In the genomic region with DNA sequence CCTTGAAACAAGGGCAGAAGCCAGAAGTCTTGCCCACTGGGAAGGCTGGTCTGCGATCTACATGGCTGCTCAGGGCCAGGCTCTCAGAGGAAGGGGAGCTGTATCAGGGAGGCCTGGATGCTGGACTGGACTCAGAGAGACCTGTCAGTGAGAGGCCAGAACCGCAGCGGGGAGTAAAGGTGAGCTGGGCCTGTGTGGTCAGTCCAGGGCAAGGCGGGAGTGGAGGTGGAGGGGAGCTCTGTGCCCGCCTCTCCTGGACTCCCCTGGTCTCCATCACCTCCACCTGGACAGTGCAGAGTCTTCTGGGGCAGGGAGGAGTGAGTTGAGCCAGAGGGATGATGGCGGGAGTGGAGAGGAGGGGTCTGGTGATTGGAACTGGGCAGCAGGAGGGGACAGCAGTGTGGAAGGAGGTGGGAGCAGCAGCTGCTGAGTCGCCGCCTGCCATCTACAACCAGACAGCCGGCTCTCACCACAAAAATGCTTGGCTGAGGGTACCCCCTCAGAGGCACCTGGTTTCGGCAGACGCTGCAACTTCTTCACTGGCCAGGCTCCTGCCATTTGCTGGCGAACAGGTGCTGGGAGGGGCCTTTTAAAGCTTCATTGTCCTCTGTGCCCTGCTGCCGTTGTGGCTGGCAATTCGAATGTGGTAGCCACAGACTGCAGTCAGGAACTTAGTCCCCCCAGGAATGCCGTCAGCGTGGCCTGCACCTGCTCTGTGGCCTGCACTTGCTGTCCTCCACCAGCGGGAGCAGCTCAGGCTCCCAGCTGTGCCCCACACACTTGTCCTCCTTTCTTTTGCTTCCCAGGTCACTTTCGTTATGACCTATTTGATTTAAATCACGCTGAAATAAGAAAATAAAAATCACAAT, we compare ENCODE assay signal across 8 cellular contexts. TPM values are rescaled to one million over a fixed set of nuclear protein-coding genes. Genes with fewer than 3 reads are reported as not detected.
DNase-seq lines count a peak whose midpoint lies in the region; ATAC-seq, FAIRE-seq and TF ChIP-seq lines count a peak whose summit lies in the region.

No MANE protein-coding gene starts in this region.

- no peak overlapping the region for H3K18ac ChIP-seq in IMR-90 (ENCODE audit: low read depth, low read length)

- peak overlapping the region; percentile 58 to 87 (median 68) for H3K4me3 Mint-ChIP-seq in brain

- peak overlapping the region; percentile 4 for H2AK9ac ChIP-seq in IMR-90 (replicated peaks; ENCODE audit: low read depth, low read length, poor library complexity)

- ATAC-seq in IMR-90 (ENCODE audit: low read depth), result no peak
- no peak for ATAC-seq in lung (ENCODE audit: insufficient read depth, low FRiP score)
- ATAC-seq in HG03280 (IDR thresholded peaks at IDR 0.05; ENCODE audit: unreplicated experiment), result no peak

- no peak for TF ChIP-seq RAD21 in IMR-90 (IDR thresholded peaks at IDR 0.05; ENCODE audit: low read length)

- no peak for TF ChIP-seq POLR2A in IMR-90 (IDR thresholded peaks at IDR 0.05; ENCODE audit: low read depth, low read length)
- TF ChIP-seq POLR2A in vagina (IDR thresholded peaks at IDR 0.05), result no peak
- no peak for TF ChIP-seq POLR2A in H54 (IDR thresholded peaks at IDR 0.05; ENCODE audit: low read depth, low read length)

- in situ Hi-C loops in IMR-90 (cut with MboI; ENCODE audit: low sequenced_read_pairs), result no loop called here

- peak overlapping the region; percentile 92 to 100 (median 97) for H3K27ac Mint-ChIP-seq in brain

- H2BK120ac ChIP-seq in IMR-90 (ENCODE audit: low read depth, low read length), result no peak overlapping the region

- H3K27ac ChIP-seq in 22Rv1, result no peak overlapping the region
- no peak overlapping the region for H3K27ac ChIP-seq in IMR-90 (ENCODE audit: insufficient read depth, low read length)
- H3K27ac ChIP-seq in lung (ENCODE audit: low read depth in 1 of 2, low read length in 1 of 2), result peak overlapping the region; percentile 57 to 99
- H3K27ac ChIP-seq in vagina, result peak overlapping the region; percentile 35
- no peak overlapping the region for H3K27ac ChIP-seq in colonic mucosa

- peaks cover 0 to 17% of the 10 kb centered on the region in 2 experiments; a peak in 3 of 4 replicates for H3K79me1 ChIP-seq in IMR-90 (ENCODE audit: low read depth in 1 of 2, low read length in 2 of 2)

- no peak overlapping the region for H4K91ac ChIP-seq in IMR-90 (ENCODE audit: insufficient read depth, low read depth, low read length)

- H3K9me3 ChIP-seq in IMR-90 (ENCODE audit: control insufficient read depth, insufficient read depth, low read length) (no peaks in the 10 kb centered on the region), lung (ENCODE audit: control insufficient read depth in 2 of 2, insufficient read depth in 1 of 2, low read length in 1 of 2) (no peaks in the 10 kb centered on the region), vagina (no peaks in the 10 kb centered on the region), colonic mucosa (no peaks in the 10 kb centered on the region)

- H3K23ac ChIP-seq in IMR-90 (ENCODE audit: low read depth, low read length), result no peak overlapping the region

- TF ChIP-seq CTCF in 22Rv1 (IDR thresholded peaks at IDR 0.05) (peak; percentile 23), IMR-90 (conservative IDR thresholded peaks at IDR 0.05; ENCODE audit: low read depth, low read length) (no peak), brain (conservative IDR thresholded peaks at IDR 0.05) (no peak), lung (IDR thresholded peaks at IDR 0.05; ENCODE audit: control extremely low read depth, extremely low read depth) (no peak), vagina (IDR thresholded peaks at IDR 0.05) (no peak), colonic mucosa (IDR thresholded peaks at IDR 0.05) (no peak)

- peak overlapping the region; percentile 29 for H2AFZ ChIP-seq in IMR-90 (replicated peaks; ENCODE audit: low read length, poor library complexity)

- H2AK5ac ChIP-seq in IMR-90 (ENCODE audit: low read depth, low read length), result no peak overlapping the region

- H3K4ac ChIP-seq in IMR-90 (ENCODE audit: low read depth, low read length), result no peak overlapping the region; the same call in 1 of the 2 replicates

- H3K4me3 ChIP-seq in IMR-90 (ENCODE audit: insufficient read depth, low read depth, low read length) (no peak overlapping the region), lung (no peak overlapping the region), vagina (peak overlapping the region in 1 of 2 donors; percentile 8), colonic mucosa (no peak overlapping the region)

- DNase-seq in IMR-90 (no peak), lung (ENCODE audit: low spot score) (no peak), vagina (ENCODE audit: extremely low spot score in 2 of 2) (peak in 1 of 2 donors; percentile 80), colonic mucosa (no peak), H54 (ENCODE audit: insufficient read length, low spot score) (no peak)

- BruUV-seq in IMR-90 (replicated peaks; lab: Mats Ljungman, UMichigan), result no TSS peak

- POLR2A ChIA-PET in IMR-90 (lab: Charles Lee; ENCODE audit: unreplicated experiment), result no interaction called here

- H2BK15ac ChIP-seq in IMR-90 (ENCODE audit: low read depth, low read length), result no peak overlapping the region

- no peak overlapping the region for H3K14ac ChIP-seq in IMR-90 (replicated peaks; ENCODE audit: low read depth, low read length)

- no peak overlapping the region for H3K9ac ChIP-seq in IMR-90 (ENCODE audit: low read depth, low read length)
- peak overlapping the region in 1 of 2 donors; percentile 70 for H3K9ac ChIP-seq in colonic mucosa (ENCODE audit: low read depth in 2 of 2, low read length in 2 of 2)

- H4K8ac ChIP-seq in IMR-90 (ENCODE audit: low read depth in 2 of 2, low read length in 2 of 2), result no peak overlapping the region; a peak in 1 of 4 replicates

- no peaks in the 10 kb centered on the region for H3K9me3 Mint-ChIP-seq in brain

- no peaks in the 10 kb centered on the region for H4K20me1 ChIP-seq in IMR-90 (ENCODE audit: insufficient read depth, low read length)

- H3K4me1 ChIP-seq in IMR-90 (ENCODE audit: control insufficient read depth, insufficient read depth, low read length) (peaks cover 35% of the 10 kb centered on the region), lung (ENCODE audit: control insufficient read depth in 2 of 2, insufficient read depth in 2 of 2, low read length in 2 of 2) (peaks cover 21 to 30% of the 10 kb centered on the region in 2 donors), vagina (peaks cover 66% of the 10 kb centered on the region), colonic mucosa (peaks cover 4% of the 10 kb centered on the region)

- no peak overlapping the region for H3K4me2 ChIP-seq in IMR-90 (ENCODE audit: low read depth, low read length)

- no peak overlapping the region for H2BK20ac ChIP-seq in IMR-90 (ENCODE audit: low read depth, low read length)

- H2BK5ac ChIP-seq in IMR-90 (ENCODE audit: low read depth, low read length, poor library complexity, severe bottlenecking), result no peak overlapping the region

- intact Hi-C loops in IMR-90 (cut with micrococcal nuclease) (no loop called here), vagina (cut with DNase I) (no loop called here), colonic mucosa (cut with DNase I) (no loop called here)

- WGBS in IMR-90 (ENCODE audit: extremely low coverage in 2 of 2, insufficient read length in 1 of 2), 2 experiments, result 86% methylated on average over 5 of the region's 19 CpGs; no CpG with 5 or more reads in 1 of the 2 experiments
- 72 to 75% methylated on average over 19 of the region's 19 CpGs for WGBS in lung, 2 donors

- peaks cover 90% of the 10 kb centered on the region for H3K4me1 Mint-ChIP-seq in brain

- dilution Hi-C loops in IMR-90 (cut with HindIII; ENCODE audit: low sequenced_read_pairs, unreplicated experiment), result no loop called here

- no peak for FAIRE-seq in H54 (lab: Jason Lieb, UNC)

- CTCF ChIA-PET in IMR-90 (lab: Yijun Ruan, JAX), result interaction anchor here (0.8 to 1.3 kb wide), 3 partner anchors 16 to 30 kb away, joined by 3 to 7 read pairs (median 4); partner anchors contain the start of gene DEPP1

- H3K36me3 Mint-ChIP-seq in brain, result no peaks in the 10 kb centered on the region

- peaks cover 7% of the 10 kb centered on the region for H3K27me3 Mint-ChIP-seq in brain

- peaks cover 9% of the 10 kb centered on the region for H3K9me1 ChIP-seq in IMR-90 (ENCODE audit: insufficient read depth, low read length)

- no peaks in the 10 kb centered on the region for H3K27me3 ChIP-seq in IMR-90 (ENCODE audit: control insufficient read depth, insufficient read depth, low read length)
- H3K27me3 ChIP-seq in lung (ENCODE audit: control insufficient read depth, insufficient read depth), result no peaks in the 10 kb centered on the region
- no peaks in the 10 kb centered on the region for H3K27me3 ChIP-seq in vagina
- H3K27me3 ChIP-seq in colonic mucosa, result no peaks in the 10 kb centered on the region

- H3K36me3 ChIP-seq in IMR-90 (ENCODE audit: control insufficient read depth, insufficient read depth, low read length) (no peaks in the 10 kb centered on the region), lung (ENCODE audit: control insufficient read depth in 2 of 2, insufficient read depth in 2 of 2, low read length in 2 of 2) (no peaks in the 10 kb centered on the region), vagina (no peaks in the 10 kb centered on the region), colonic mucosa (no peaks in the 10 kb centered on the region)

- H4K5ac ChIP-seq in IMR-90 (ENCODE audit: low read depth, low read length), result no peak overlapping the region

- H3K56ac ChIP-seq in IMR-90 (ENCODE audit: extremely low read depth, insufficient read depth, low read length), result no peak overlapping the region

RNA-seq across cellular contexts. Expression of gene RASSF4, which starts 3.5 kb away (rescaled TPM):
- 5.9 and 6.1 TPM in 2 replicates for total RNA-seq in IMR-90 (2012; rRNA removed)
- polyA plus RNA-seq in IMR-90 (2012; rRNA removed), result 8.6 and 10.1 TPM in 2 replicates
- polyA plus RNA-seq in IMR-90 (2012; cell fraction: cytosol; rRNA removed), result 4.5 and 6.1 TPM in 2 replicates
- 46.1 and 53.0 TPM in 2 replicates for polyA plus RNA-seq in IMR-90 (2012; cell fraction: nucleus; rRNA removed; ENCODE audit: low replicate concordance)
- polyA plus RNA-seq in brain (ENCODE audit: insufficient read depth, low read depth, low replicate concordance), result 23.9 TPM
- total RNA-seq in lung, result 10 to 100 TPM; 38.8 to 44.3 TPM
- polyA plus RNA-seq in lung, result 10 to 100 TPM; 19.5 to 55.4 TPM
- total RNA-seq in vagina, result 29.2 TPM
- total RNA-seq in colonic mucosa, result 10 to 100 TPM; 13.1 to 19.9 TPM

RNA-seq across cellular contexts. Expression of gene DEPP1, which starts 15.5 kb away (rescaled TPM):
- total RNA-seq in IMR-90 (2012; rRNA removed) (11.7 and 13.6 TPM in 2 replicates), lung (100 to 1,000 TPM in 1 of 2 donors, 10 to 100 TPM in 1; 37.0 to 149 TPM), vagina (155 TPM), colonic mucosa (10 to 100 TPM; 11.1 to 20.2 TPM)
- polyA plus RNA-seq in IMR-90 (2012; rRNA removed) (19.7 and 30.0 TPM in 2 replicates), brain (ENCODE audit: insufficient read depth, low read depth, low replicate concordance) (33.5 TPM), lung (10 to 100 TPM; 48.3 to 91.9 TPM)
- 16.4 and 30.1 TPM in 2 replicates for polyA plus RNA-seq in IMR-90 (2012; cell fraction: cytosol; rRNA removed)
- polyA plus RNA-seq in IMR-90 (2012; cell fraction: nucleus; rRNA removed; ENCODE audit: low replicate concordance), result 18.4 and 24.2 TPM in 2 replicates

RNA-seq across cellular contexts. Expression of gene ZNF22, which starts 37.6 kb away (rescaled TPM):
- total RNA-seq in IMR-90 (2012; rRNA removed), result 12.4 and 18.6 TPM in 2 replicates
- 8.4 and 10.6 TPM in 2 replicates for polyA plus RNA-seq in IMR-90 (2012; rRNA removed)
- 1.7 and 2.4 TPM in 2 replicates for polyA plus RNA-seq in IMR-90 (2012; cell fraction: cytosol; rRNA removed)
- polyA plus RNA-seq in IMR-90 (2012; cell fraction: nucleus; rRNA removed; ENCODE audit: low replicate concordance), result 0.39 and 4.0 TPM in 2 replicates
- polyA plus RNA-seq in brain (ENCODE audit: insufficient read depth, low read depth, low replicate concordance), result 20.2 TPM
- 10 to 100 TPM; 17.7 to 40.7 TPM for total RNA-seq in lung
- 10 to 100 TPM; 16.8 to 18.6 TPM for polyA plus RNA-seq in lung
- total RNA-seq in vagina, result 20.6 TPM
- total RNA-seq in colonic mucosa, result 10 to 100 TPM; 16.5 to 17.3 TPM

RNA-seq across cellular contexts. Expression of gene TMEM72, which starts 52.0 kb away (rescaled TPM):
- total RNA-seq in IMR-90 (2012; rRNA removed) (not detected in 2 replicates), lung (under 1 TPM in 1 of 2 donors, not detected in 1; 0.11 TPM), vagina (not detected), colonic mucosa (10 to 100 TPM; 14.5 to 17.6 TPM)
- polyA plus RNA-seq in IMR-90 (2012; rRNA removed) (not detected in 2 replicates), brain (ENCODE audit: insufficient read depth, low read depth, low replicate concordance) (not detected), lung (under 1 TPM; 0.02 to 0.04 TPM)
- not detected in 2 replicates for polyA plus RNA-seq in IMR-90 (2012; cell fraction: cytosol; rRNA removed)
- polyA plus RNA-seq in IMR-90 (2012; cell fraction: nucleus; rRNA removed; ENCODE audit: low replicate concordance), result not detected in 2 replicates

Comparison
In these comparisons a context has a peak if more than half of its experiments do, and no peak if none do; other contexts are left out.
1. H3K27ac ChIP-seq: peak in lung (2 of 2) and vagina (single experiment); none in 22Rv1 (single experiment), IMR-90 (single experiment) and colonic mucosa (single experiment).